Comparison of ENCODE assay signal across 9 cellular contexts in genomic region chr16:48409839-48410610, GRCh38. TPM values are rescaled to one million over a fixed set of nuclear protein-coding genes. Genes with fewer than 3 reads are reported as not detected.
A peak's percentile ranks its signal among the peaks of the same experiment; 100 is the strongest.
DNase-seq lines count a peak whose midpoint lies in the region; ATAC-seq and TF ChIP-seq lines count a peak whose summit lies in the region.
"Had no signal": no experiment of that assay in that cellular context is flagged by ENCODE, and none has a peak within 500 bp of the region (broad histone marks: within the 10 kb centered on the region; RNA-seq: fewer than 3 reads in every experiment).

No MANE protein-coding gene starts in this region.

- no peak for TF ChIP-seq POLR2A in testis (IDR thresholded peaks at IDR 0.05)

- no peak for TF ChIP-seq CTCF in foreskin keratinocyte (conservative IDR thresholded peaks at IDR 0.05)
- no peak for TF ChIP-seq CTCF in testis (IDR thresholded peaks at IDR 0.05)

- WGBS in testis, 2 donors: 75 to 79% methylated on average over 12 of the region's 12 CpGs

- ATAC-seq in SK-N-SH treated with all-trans-retinoic acid at 6 μM for 48 hours (peak; percentile 80), foreskin keratinocyte (peak; percentile 77), HG02884 (IDR thresholded peaks at IDR 0.05; ENCODE audit: unreplicated experiment) (no peak), GM21737 (IDR thresholded peaks at IDR 0.05; ENCODE audit: unreplicated experiment) (no peak)
- ATAC-seq: activated CD8-positive, alpha-beta T cell treated with anti-CD3 and anti-CD28 coated beads, Interleukin-2, amount 10 ng/mL, durations not matched to agents 7 days and 5 days; GM12878 had no signal

- DNase-seq in HK-2 (ENCODE audit: unreplicated experiment) (peak; percentile 32), foreskin keratinocyte (peak; percentile 40 to 72), testis (peak; percentile 18)
- DNase-seq in stimulated activated naive CD4-positive, alpha-beta T cell (lab: John Stamatoyannopoulos, UW): no peak
- DNase-seq: activated CD8-positive, alpha-beta T cell treated with anti-CD3 and anti-CD28 coated beads, Interleukin-2, amount 10 ng/mL, durations not matched to agents 7 days and 5 days had no signal

- H3K27me3 ChIP-seq in foreskin keratinocyte (no peaks in the 10 kb centered on the region), testis (no peaks in the 10 kb centered on the region)

- no peaks in the 10 kb centered on the region for H3K36me3 ChIP-seq in testis (ENCODE audit: low read depth, missing control alignments)

- H3K4me3 ChIP-seq in testis: no peak overlapping the region
- H3K4me3 ChIP-seq: GM12878 had no signal

- H3K4me1 ChIP-seq in foreskin keratinocyte: no peaks in the 10 kb centered on the region
- H3K4me1 ChIP-seq in testis: no peaks in the 10 kb centered on the region

- H3K27ac ChIP-seq in foreskin keratinocyte: no peak overlapping the region
- H3K27ac ChIP-seq in testis: no peak overlapping the region

- no peaks in the 10 kb centered on the region for H3K9me3 ChIP-seq in testis

- intact Hi-C loops in testis (cut with DNase I; ENCODE audit: low total_unique reads): no loop called here

TF ChIP-seq in SK-N-SH treated with all-trans-retinoic acid at 6 μM for 48 hours, 23 proteins besides CTCF, POLR2A, EP300 and RAD21:
- TF ChIP-seq GLIS3 (CRISPR knock-in tag; IDR thresholded peaks at IDR 0.05) (no peak), TOX (CRISPR knock-in tag; IDR thresholded peaks at IDR 0.05; ENCODE audit: borderline replicate concordance) (no peak)

RNA-seq across cellular contexts. Expression of gene SIAH1, which starts 24.8 kb away (rescaled TPM):
- 16.8 and 18.4 TPM in 2 replicates for total RNA-seq in foreskin keratinocyte
- 8.6 and 9.0 TPM in 2 replicates for polyA plus RNA-seq in foreskin keratinocyte
- total RNA-seq in testis: 10 to 100 TPM; 48.2 to 60.3 TPM
- 53.7 TPM for polyA plus RNA-seq in testis (ENCODE audit: insufficient read depth, low read depth, low replicate concordance)

Comparison
In these comparisons a context has a peak if more than half of its experiments do, and no peak if none do; other contexts are left out.
1. DNase-seq: peak in HK-2 (single experiment), foreskin keratinocyte (2 of 2) and testis (single experiment); none in stimulated activated naive CD4-positive, alpha-beta T cell (0 of 6).
2. ATAC-seq: peak in SK-N-SH treated with all-trans-retinoic acid at 6 μM for 48 hours (single experiment) and foreskin keratinocyte (single experiment); none in HG02884 (single experiment) and GM21737 (single experiment).